Comparison of ENCODE assay signal across 9 cellular contexts in the genomic region with DNA sequence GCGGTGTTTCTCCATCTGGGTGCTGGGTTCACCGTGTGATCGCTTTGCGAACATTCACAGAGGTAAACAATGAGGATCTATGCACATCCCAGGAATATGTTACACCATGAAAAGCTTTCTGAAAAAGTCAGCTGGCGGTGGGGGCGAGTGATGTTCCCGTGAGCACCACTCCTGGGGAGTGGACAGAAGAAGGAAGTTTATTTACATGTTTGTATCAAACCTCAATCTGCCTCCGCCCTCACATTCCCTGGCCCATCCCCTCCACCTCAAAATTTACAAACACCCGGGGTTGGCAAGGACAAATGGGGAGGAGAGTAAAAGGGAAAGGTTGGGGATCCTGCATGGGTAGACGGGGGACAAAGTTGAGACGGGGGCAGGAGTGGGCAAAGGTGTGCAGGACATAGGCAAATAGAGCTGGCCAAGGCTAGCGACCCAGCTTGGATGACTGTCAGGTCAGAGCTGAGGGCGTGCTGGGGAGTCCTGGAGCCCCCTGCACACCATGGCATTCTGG. TPM values are rescaled to one million over a fixed set of nuclear protein-coding genes. Genes with fewer than 3 reads are reported as not detected.
DNase-seq lines count a peak whose midpoint lies in the region; ATAC-seq, FAIRE-seq and TF ChIP-seq lines count a peak whose summit lies in the region.
"Had no signal": no experiment of that assay in that cellular context is flagged by ENCODE, and none has a peak within 500 bp of the region (broad histone marks: within the 10 kb centered on the region; RNA-seq: fewer than 3 reads in every experiment).

No MANE protein-coding gene starts in this region.

- H3K4me1 Mint-ChIP-seq in Caco-2 (ENCODE audit: low read depth, unreplicated experiment) = peaks cover 7% of the 10 kb centered on the region
- H3K4me1 Mint-ChIP-seq in activated CD4-positive, alpha-beta T cell treated with anti-CD3 and anti-CD28 coated beads, Interleukin-2, amount 10 ng/mL, durations not matched to agents 24 days and 14 days = peaks cover 41% of the 10 kb centered on the region

- H3K4me3 Mint-ChIP-seq in Caco-2 (ENCODE audit: unreplicated experiment) = no peak overlapping the region
- H3K4me3 Mint-ChIP-seq in activated CD4-positive, alpha-beta T cell treated with anti-CD3 and anti-CD28 coated beads, Interleukin-2, amount 10 ng/mL, durations not matched to agents 24 days and 14 days = no peak overlapping the region

- H3K9me3 ChIP-seq in pancreas (no peaks in the 10 kb centered on the region), Caco-2 (no peaks in the 10 kb centered on the region)

- no peak for FAIRE-seq in pancreas (lab: Jason Lieb, UNC)

- no peak for DNase-seq in RWPE1 (ENCODE audit: low spot score)
- DNase-seq in fibroblast of pulmonary artery (ENCODE audit: low read depth) = no peak
- peak in 1 of 6 donors; percentile 55 for DNase-seq in pancreas
- DNase-seq in activated effector memory CD4-positive, alpha-beta T cell treated with anti-CD3 and anti-CD28 coated beads, Interleukin-2, amount 50 U/mL, for 16 hours = no peak
- no peak for DNase-seq in activated gamma-delta T cell treated with Interleukin-2 at 50 U/mL for 16 hours
- DNase-seq in Caco-2 = no peak
- DNase-seq in activated CD4-positive, alpha-beta T cell treated with anti-CD3 and anti-CD28 coated beads, Interleukin-2, amount 10 ng/mL, durations not matched to agents 24 days and 14 days = no peak

- peak overlapping the region; percentile 56 for H3K4me3 ChIP-seq in fibroblast of pulmonary artery (replicated peaks; ENCODE audit: low read depth, low read length)
- H3K4me3 ChIP-seq in pancreas = peak overlapping the region in 2 of 4 donors; percentile 34 to 90
- H3K4me3 ChIP-seq in Caco-2 (ENCODE audit: low read depth, low read length) = no peak overlapping the region

- no TSS peak for BruUV-seq in Caco-2 (replicated peaks; lab: Mats Ljungman, UMichigan)

- POLR2A ChIA-PET in RWPE1 (lab: Yijun Ruan, JAX; ENCODE audit: low non-redundant PET) (interaction anchor here (0.6 to 1.0 kb wide), 2 partner anchors 40 to 255 kb away, joined by 3 read pairs; no protein-coding TSS in a partner anchor), Caco-2 (lab: Charles Lee) (interaction anchor here (0.6 to 2.9 kb wide), 7 partner anchors 8 to 390 kb away, joined by 3 to 42 read pairs (median 13); no protein-coding TSS in a partner anchor)

- H3K36me3 ChIP-seq in pancreas (peaks cover 7 to 35% (median 20%) of the 10 kb centered on the region in 3 donors), Caco-2 (ENCODE audit: control insufficient read depth, insufficient read depth, low read length) (0 out of 2 replicates have a peak, but pooled peaks cover 4% of the 10 kb centered on the region)

- peak overlapping the region; percentile 98 for H3K27ac ChIP-seq in C4-2B
- H3K27ac ChIP-seq in RWPE1 = peak overlapping the region; percentile 97
- peak overlapping the region; percentile 93 to 99 (median 96) for H3K27ac ChIP-seq in pancreas

- H3K27me3 Mint-ChIP-seq in Caco-2 (ENCODE audit: insufficient read depth, unreplicated experiment) = no peaks in the 10 kb centered on the region
- H3K27me3 Mint-ChIP-seq in activated CD4-positive, alpha-beta T cell treated with anti-CD3 and anti-CD28 coated beads, Interleukin-2, amount 10 ng/mL, durations not matched to agents 24 days and 14 days = no peaks in the 10 kb centered on the region
- H3K27me3 Mint-ChIP-seq: activated naive CD8-positive, alpha-beta T cell had no signal

- H3K4me1 ChIP-seq in pancreas (peaks cover 30 to 47% (median 35%) of the 10 kb centered on the region in 3 donors), Caco-2 (peaks cover 42% of the 10 kb centered on the region)

- no peaks in the 10 kb centered on the region for H3K9me3 Mint-ChIP-seq in Caco-2 (ENCODE audit: unreplicated experiment)
- H3K9me3 Mint-ChIP-seq in activated CD4-positive, alpha-beta T cell treated with anti-CD3 and anti-CD28 coated beads, Interleukin-2, amount 10 ng/mL, durations not matched to agents 24 days and 14 days = no peaks in the 10 kb centered on the region

- ATAC-seq in pancreas = peak in 3 of 4 donors; percentile 0 to 23 (median 3)

- no peak overlapping the region for H3K27ac Mint-ChIP-seq in Caco-2 (ENCODE audit: unreplicated experiment)
- H3K27ac Mint-ChIP-seq in activated CD4-positive, alpha-beta T cell treated with anti-CD3 and anti-CD28 coated beads, Interleukin-2, amount 10 ng/mL, durations not matched to agents 24 days and 14 days = no peak overlapping the region
- H3K27ac Mint-ChIP-seq: activated naive CD8-positive, alpha-beta T cell had no signal

- TF ChIP-seq CTCF in C4-2B (conservative IDR thresholded peaks at IDR 0.05) (no peak), RWPE1 (conservative IDR thresholded peaks at IDR 0.05; ENCODE audit: low read depth) (no peak), fibroblast of pulmonary artery (IDR thresholded peaks at IDR 0.05; ENCODE audit: low read length, missing control alignments) (no peak), pancreas (IDR thresholded peaks at IDR 0.05) (no peak), Caco-2 (IDR thresholded peaks at IDR 0.05; ENCODE audit: insufficient read depth in 1 of 2, low read depth in 1 of 2, low read length in 1 of 2, severe bottlenecking in 1 of 2, unreplicated experiment in 1 of 2) (no peak)

- CTCF ChIA-PET in RWPE1 (lab: Yijun Ruan, JAX) (interaction anchor here (0.5 to 1.8 kb wide), 7 partner anchors 8 to 139 kb away, joined by 3 to 8 read pairs (median 3); no protein-coding TSS in a partner anchor), Caco-2 (lab: Charles Lee) (interaction anchor here (0.7 to 3.3 kb wide), 12 partner anchors 9 to 139 kb away, joined by 3 to 37 read pairs (median 6); a partner anchor contains a TSS)

- peaks cover 69% of the 10 kb centered on the region for H3K36me3 Mint-ChIP-seq in Caco-2 (ENCODE audit: insufficient read depth, unreplicated experiment)
- H3K36me3 Mint-ChIP-seq in activated CD4-positive, alpha-beta T cell treated with anti-CD3 and anti-CD28 coated beads, Interleukin-2, amount 10 ng/mL, durations not matched to agents 24 days and 14 days (ENCODE audit: low read depth) = peaks cover 45% of the 10 kb centered on the region

- intact Hi-C loops in pancreas (cut with DNase I) = no loop called here
- intact Hi-C loops in Caco-2 (cut with micrococcal nuclease; ENCODE audit: unreplicated experiment) = no loop called here
- intact Hi-C loops in activated CD4-positive, alpha-beta T cell treated with anti-CD3 and anti-CD28 coated beads, Interleukin-2, amount 10 ng/mL, durations not matched to agents 24 days and 14 days (cut with micrococcal nuclease) = loop anchor here (1.0 to 5.0 kb wide), 3 partner anchors 12 to 197 kb away; no protein-coding TSS in a partner anchor

- H3K27me3 ChIP-seq in pancreas (no peaks in the 10 kb centered on the region), Caco-2 (replicated peaks; ENCODE audit: control insufficient read depth, insufficient read depth, low read length) (no peaks in the 10 kb centered on the region)

- 10 to 14% methylated on average over 13 of the region's 13 CpGs for WGBS in pancreas, 2 donors

RNA-seq across cellular contexts. Expression of a gene that starts 6.9 kb away (rescaled TPM):
- total RNA-seq in pancreas (10 to 100 TPM; 23.5 to 68.1 (median 36.6) TPM), Caco-2 (2022) (79.0 and 79.4 TPM in 2 replicates)
- 10 to 100 TPM; 34.2 to 43.6 TPM for polyA plus RNA-seq in pancreas
- 52.7 and 54.4 TPM in 2 replicates for total RNA-seq in activated CD4-positive, alpha-beta T cell treated with anti-CD3 and anti-CD28 coated beads, Interleukin-2, amount 10 ng/mL, durations not matched to agents 24 days and 14 days

RNA-seq across cellular contexts. Expression of a gene that starts 24.5 kb away (rescaled TPM):
- total RNA-seq in pancreas = 10 to 100 TPM in 1 of 6 donors, 1 to 10 TPM in 5; 5.2 to 13.1 (median 7.2) TPM
- 10 to 100 TPM; 15.7 to 23.5 TPM for polyA plus RNA-seq in pancreas
- 109 and 123 TPM in 2 replicates for total RNA-seq in Caco-2 (2022)
- not detected in 2 replicates for total RNA-seq in activated CD4-positive, alpha-beta T cell treated with anti-CD3 and anti-CD28 coated beads, Interleukin-2, amount 10 ng/mL, durations not matched to agents 24 days and 14 days

RNA-seq across cellular contexts. Expression of a gene that starts 40.4 kb away (rescaled TPM):
- total RNA-seq in pancreas (10 to 100 TPM; 21.0 to 56.3 (median 37.8) TPM), Caco-2 (2022) (52.6 and 53.5 TPM in 2 replicates)
- 10 to 100 TPM; 42.7 to 87.8 TPM for polyA plus RNA-seq in pancreas
- not detected in 2 replicates for total RNA-seq in activated CD4-positive, alpha-beta T cell treated with anti-CD3 and anti-CD28 coated beads, Interleukin-2, amount 10 ng/mL, durations not matched to agents 24 days and 14 days

RNA-seq across cellular contexts. Expression of a gene that starts 49.0 kb away (rescaled TPM):
- total RNA-seq in pancreas = 10 to 100 TPM; 50.0 to 75.2 (median 61.3) TPM
- 10 to 100 TPM; 74.2 to 82.1 TPM for polyA plus RNA-seq in pancreas
- 194 and 197 TPM in 2 replicates for total RNA-seq in Caco-2 (2022)
- total RNA-seq in activated CD4-positive, alpha-beta T cell treated with anti-CD3 and anti-CD28 coated beads, Interleukin-2, amount 10 ng/mL, durations not matched to agents 24 days and 14 days = 1.7 and 2.1 TPM in 2 replicates

Comparison
In these comparisons a context has a peak if more than half of its experiments do, and no peak if none do; other contexts are left out.
1. RNA of a gene that starts 40.4 kb away (total RNA-seq): 52.6 to 53.5 TPM in Caco-2 and 21.0 to 56.3 TPM in pancreas; not detected in activated CD4-positive, alpha-beta T cell treated with anti-CD3 and anti-CD28 coated beads, Interleukin-2, amount 10 ng/mL, durations not matched to agents 24 days and 14 days; every median in the first group is over 10 times any median in the second.
2. Peak in every context shown above with its lines, with median percentiles within 50 percentile points of each other: H3K27ac ChIP-seq.